11 cellular contexts compared by ENCODE assay signal in genomic region chr18:57435851-57436192, GRCh38. TPM values are rescaled to one million over a fixed set of nuclear protein-coding genes. Genes with fewer than 3 reads are reported as not detected.
DNase-seq lines count a peak whose midpoint lies in the region; ATAC-seq and TF ChIP-seq lines count a peak whose summit lies in the region.
"Had no signal": no experiment of that assay in that cellular context is flagged by ENCODE, and none has a peak within 500 bp of the region (broad histone marks: within the 10 kb centered on the region; RNA-seq: fewer than 3 reads in every experiment).

No MANE protein-coding gene starts in this region.

- no peaks in the 10 kb centered on the region for H3K9me2 ChIP-seq in PC-9 (ENCODE audit: insufficient read depth)

- H3K4me2 ChIP-seq in PC-9, result peak overlapping the region; percentile 83

- peaks cover 27% of the 10 kb centered on the region for H3K79me2 ChIP-seq in PC-9 (ENCODE audit: low read depth)

- POLR2A ChIA-PET in PC-9 (lab: Charles Lee; ENCODE audit: unreplicated experiment), result no interaction called here

- H3K4me1 ChIP-seq in PC-9 (replicated peaks; ENCODE audit: insufficient read depth), result peaks cover 24% of the 10 kb centered on the region

- H3K36me3 ChIP-seq in PC-9 (ENCODE audit: low read depth), result no peaks in the 10 kb centered on the region; the same call in 1 of the 2 replicates
- H3K36me3 ChIP-seq: tibial nerve had no signal

- no peaks in the 10 kb centered on the region for H3K9me3 ChIP-seq in PC-9 (ENCODE audit: insufficient read depth, low read depth)
- H3K9me3 ChIP-seq: tibial nerve had no signal

- H4K20me1 ChIP-seq in PC-9 (ENCODE audit: insufficient read depth), result no peaks in the 10 kb centered on the region

- H2AFZ ChIP-seq in PC-9, result no peak overlapping the region

- no peak for DNase-seq in T-helper 2 cell treated with Interferon-gamma antibody and Interleukin-4, amounts not matched to agents 5 μg/mL and 100 μg/mL, for 36 hours (ENCODE audit: low spot score)
- DNase-seq in T-helper 2 cell (no peak), PC-9 (no peak), glutamatergic neuron (peak; percentile 47), kidney tubule cell (ENCODE audit: low spot score) (no peak)
- DNase-seq in stimulated activated effector memory CD8-positive, alpha-beta T cell treated with anti-CD3 and anti-CD28 coated beads, Interleukin-12 subunit alpha, Interleukin-12 subunit beta, amount 100 ng/mL, for 72 hours (ENCODE audit: low spot score in 2 of 2), result no peak
- DNase-seq: AML-193, KG1 had no signal

- TF ChIP-seq CTCF in PC-9 (conservative IDR thresholded peaks at IDR 0.05) (no peak), glutamatergic neuron (IDR thresholded peaks at IDR 0.05; ENCODE audit: partially characterized antibody, unreplicated experiment) (no peak)

- ATAC-seq in stimulated activated effector memory CD8-positive, alpha-beta T cell treated with anti-CD3 and anti-CD28 coated beads, Interleukin-12 subunit alpha, Interleukin-12 subunit beta, amount 100 ng/mL, for 72 hours, result no peak
- ATAC-seq in HG03342 (IDR thresholded peaks at IDR 0.05; ENCODE audit: unreplicated experiment) (no peak), GM21786 (IDR thresholded peaks at IDR 0.05; ENCODE audit: unreplicated experiment) (no peak)

- H3K27me3 ChIP-seq in PC-9 (ENCODE audit: insufficient read depth, low read depth), result no peaks in the 10 kb centered on the region

- peak overlapping the region; percentile 69; the same call in 1 of the 2 replicates for H3K4me3 ChIP-seq in PC-9

- CTCF ChIA-PET in PC-9 (lab: Charles Lee), result no interaction called here

- no peak overlapping the region for H3K27ac ChIP-seq in PC-9
- H3K27ac ChIP-seq: tibial nerve had no signal

- no TSS peak for BruUV-seq in PC-9 (replicated peaks; lab: Mats Ljungman, UMichigan)

- peaks cover 4% of the 10 kb centered on the region for H3K9me3 Mint-ChIP-seq in T-helper 2 cell treated with Interferon-gamma antibody and Interleukin-4, amounts not matched to agents 5 μg/mL and 100 μg/mL, for 36 hours
- H3K9me3 Mint-ChIP-seq in glutamatergic neuron (ENCODE audit: unreplicated experiment), result peaks cover 55% of the 10 kb centered on the region
- peaks cover 11% of the 10 kb centered on the region for H3K9me3 Mint-ChIP-seq in stimulated activated effector memory CD8-positive, alpha-beta T cell treated with anti-CD3 and anti-CD28 coated beads, Interleukin-12 subunit alpha, Interleukin-12 subunit beta, amount 100 ng/mL, for 72 hours

- peaks cover 4% of the 10 kb centered on the region; the same call in 1 of the 2 replicates for H3F3A ChIP-seq in PC-9 (ENCODE audit: insufficient read depth, low read depth)

- H3K4me1 Mint-ChIP-seq in T-helper 2 cell treated with Interferon-gamma antibody and Interleukin-4, amounts not matched to agents 5 μg/mL and 100 μg/mL, for 36 hours (ENCODE audit: low read depth), result peaks cover 2% of the 10 kb centered on the region
- H3K4me1 Mint-ChIP-seq in glutamatergic neuron (ENCODE audit: low read depth, unreplicated experiment), result peaks cover 27% of the 10 kb centered on the region
- peaks cover 44% of the 10 kb centered on the region for H3K4me1 Mint-ChIP-seq in stimulated activated effector memory CD8-positive, alpha-beta T cell treated with anti-CD3 and anti-CD28 coated beads, Interleukin-12 subunit alpha, Interleukin-12 subunit beta, amount 100 ng/mL, for 72 hours

- peaks cover 87% of the 10 kb centered on the region for H3K27me3 Mint-ChIP-seq in T-helper 2 cell treated with Interferon-gamma antibody and Interleukin-4, amounts not matched to agents 5 μg/mL and 100 μg/mL, for 36 hours (ENCODE audit: low read depth)
- peaks cover 53% of the 10 kb centered on the region for H3K27me3 Mint-ChIP-seq in glutamatergic neuron (ENCODE audit: unreplicated experiment)

- intact Hi-C loops in PC-9 (cut with micrococcal nuclease; ENCODE audit: unreplicated experiment), result loop anchor here (10.0 kb wide), 2 partner anchors 221 to 861 kb away; no protein-coding TSS in a partner anchor

- H3K27ac Mint-ChIP-seq in T-helper 2 cell treated with Interferon-gamma antibody and Interleukin-4, amounts not matched to agents 5 μg/mL and 100 μg/mL, for 36 hours, result peak overlapping the region; percentile 73
- peak overlapping the region; percentile 99 for H3K27ac Mint-ChIP-seq in glutamatergic neuron (ENCODE audit: unreplicated experiment)
- H3K27ac Mint-ChIP-seq in stimulated activated effector memory CD8-positive, alpha-beta T cell treated with anti-CD3 and anti-CD28 coated beads, Interleukin-12 subunit alpha, Interleukin-12 subunit beta, amount 100 ng/mL, for 72 hours, result peak overlapping the region; percentile 60

- peaks cover 3% of the 10 kb centered on the region for H3K36me3 Mint-ChIP-seq in T-helper 2 cell treated with Interferon-gamma antibody and Interleukin-4, amounts not matched to agents 5 μg/mL and 100 μg/mL, for 36 hours (ENCODE audit: low read depth)
- H3K36me3 Mint-ChIP-seq in glutamatergic neuron (ENCODE audit: unreplicated experiment), result peaks cover 9% of the 10 kb centered on the region
- H3K36me3 Mint-ChIP-seq in stimulated activated effector memory CD8-positive, alpha-beta T cell treated with anti-CD3 and anti-CD28 coated beads, Interleukin-12 subunit alpha, Interleukin-12 subunit beta, amount 100 ng/mL, for 72 hours, result peaks cover 20% of the 10 kb centered on the region

- peak overlapping the region; percentile 50 for H3K4me3 Mint-ChIP-seq in T-helper 2 cell treated with Interferon-gamma antibody and Interleukin-4, amounts not matched to agents 5 μg/mL and 100 μg/mL, for 36 hours
- H3K4me3 Mint-ChIP-seq in glutamatergic neuron (ENCODE audit: unreplicated experiment), result peak overlapping the region; percentile 99
- H3K4me3 Mint-ChIP-seq in stimulated activated effector memory CD8-positive, alpha-beta T cell treated with anti-CD3 and anti-CD28 coated beads, Interleukin-12 subunit alpha, Interleukin-12 subunit beta, amount 100 ng/mL, for 72 hours, result peak overlapping the region; percentile 51

RNA-seq across cellular contexts. Expression of gene ONECUT2, which starts 0.6 kb away (rescaled TPM):
- total RNA-seq in PC-9 (2021) (0.35 and 0.40 TPM in 2 replicates), glutamatergic neuron (ENCODE audit: unreplicated experiment) (230 TPM)

Comparison
In these comparisons a context has a peak if more than half of its experiments do, and no peak if none do; other contexts are left out.
1. RNA of gene ONECUT2, which starts 0.6 kb away (total RNA-seq): 230 TPM in glutamatergic neuron (single experiment); 0.35 to 0.40 TPM in PC-9; every median in the first group is over 100 times any median in the second.
2. Peak in every context shown above with its lines, with median percentiles within 50 percentile points of each other: H3K27ac Mint-ChIP-seq and H3K4me3 Mint-ChIP-seq.